Comparison of ENCODE assay signal across 15 cellular contexts in genomic region chr14:89826581-89826980, GRCh38.
DNase-seq lines count a peak whose midpoint lies in the region; ATAC-seq, FAIRE-seq and TF ChIP-seq lines count a peak whose summit lies in the region.
"Had no signal": no experiment of that assay in that cellular context is flagged by ENCODE, and none has a peak within 500 bp of the region (broad histone marks: within the 10 kb centered on the region; RNA-seq: fewer than 3 reads in every experiment).

No MANE protein-coding gene starts in this region.

- TF ChIP-seq POLR2A in GM12891 (IDR thresholded peaks at IDR 0.05; ENCODE audit: low read depth, low read length), result no peak

- peaks cover 10% of the 10 kb centered on the region for H3K36me3 Mint-ChIP-seq in osteocyte (ENCODE audit: unreplicated experiment)

- no peaks in the 10 kb centered on the region for H3K4me1 ChIP-seq in kidney (ENCODE audit: control insufficient read depth in 1 of 2, insufficient read depth in 1 of 2, low read depth in 1 of 2, low read length in 2 of 2)

- no peak for TF ChIP-seq CTCF in osteocyte (IDR thresholded peaks at IDR 0.05)
- TF ChIP-seq CTCF in kidney (IDR thresholded peaks at IDR 0.05; ENCODE audit: borderline replicate concordance, extremely low read depth, insufficient read depth), result no peak

- no peaks in the 10 kb centered on the region for H3K27me3 Mint-ChIP-seq in osteocyte (ENCODE audit: unreplicated experiment)

- no peak overlapping the region for H3K4me3 Mint-ChIP-seq in osteocyte (ENCODE audit: unreplicated experiment)

- peaks cover 11% of the 10 kb centered on the region for H3K9me3 Mint-ChIP-seq in osteocyte (ENCODE audit: unreplicated experiment)

- no peaks in the 10 kb centered on the region for H3K36me3 ChIP-seq in kidney (ENCODE audit: control insufficient read depth in 1 of 2, insufficient read depth in 2 of 2, low read length in 2 of 2)

- no peak for FAIRE-seq in kidney (lab: Jason Lieb, UNC)
- FAIRE-seq in GM12891 (lab: Jason Lieb, UNC), result no peak
- FAIRE-seq: H1 had no signal

- peaks cover 0 to 5% of the 10 kb centered on the region in 2 donors for H3K9me3 ChIP-seq in kidney (ENCODE audit: control insufficient read depth in 1 of 2, low read length in 2 of 2)

- H3K27ac ChIP-seq in kidney (ENCODE audit: low read depth in 2 of 2, low read length in 2 of 2), result no peak overlapping the region

- no peak overlapping the region for H3K4me3 ChIP-seq in kidney (ENCODE audit: low read length in 2 of 2)

- H3K4me1 Mint-ChIP-seq in osteocyte (ENCODE audit: unreplicated experiment), result peaks cover 25% of the 10 kb centered on the region

- no peak overlapping the region for H3K9ac ChIP-seq in kidney (ENCODE audit: low read length in 2 of 2)

- ATAC-seq in GM21423 (IDR thresholded peaks at IDR 0.05; ENCODE audit: unreplicated experiment), result no peak

- intact Hi-C loops in kidney (cut with DNase I), result no loop called here

- peak overlapping the region; percentile 59 for H3K27ac Mint-ChIP-seq in osteocyte (ENCODE audit: unreplicated experiment)

- peak; percentile 91 for DNase-seq in EL
- peak; percentile 12 for DNase-seq in NCI-H69 (lab: John Stamatoyannopoulos, UW)
- DNase-seq in astrocyte of the hippocampus (ENCODE audit: low read depth, low spot score), result peak; percentile 31
- DNase-seq in osteocyte (ENCODE audit: extremely low spot score, unreplicated experiment), result no peak
- no peak for DNase-seq in kidney
- no peak for DNase-seq in GM12891 (ENCODE audit: insufficient read length, low spot score)
- no peak for DNase-seq in NCI-H2196 (lab: John Stamatoyannopoulos, UW; ENCODE audit: unreplicated experiment)
- DNase-seq: Karpas-422, NCI-H1105 treated with DMSO at 0.1 percent for 48 hours, NCI-H1694 treated with DMSO at 0.1 percent for 48 hours, NCI-H446, NCI-H748 treated with DMSO at 0.1 percent for 48 hours, OCI-M1 had no signal

TF ChIP-seq in GM12891, 5 proteins besides CTCF, POLR2A, EP300 and RAD21:
- TF ChIP-seq POLR2AphosphoS5 (IDR thresholded peaks at IDR 0.05; ENCODE audit: low read depth, low read length), result no peak
- TF ChIP-seq POU2F2 (IDR thresholded peaks at IDR 0.05; ENCODE audit: low read depth, low read length), result no peak
- TF ChIP-seq SPI1 (IDR thresholded peaks at IDR 0.05; ENCODE audit: low read depth, low read length), result no peak
- no peak for TF ChIP-seq TAF1 (IDR thresholded peaks at IDR 0.05; ENCODE audit: low read depth, low read length)
- TF ChIP-seq PAX5 (IDR thresholded peaks at IDR 0.05; ENCODE audit: insufficient read depth, low read length, severe bottlenecking), result no peak

Comparison
In these comparisons a context has a peak if more than half of its experiments do, and no peak if none do; other contexts are left out.
1. DNase-seq: peak in EL (single experiment), NCI-H69 (single experiment) and astrocyte of the hippocampus (single experiment); none in osteocyte (single experiment), kidney (single experiment), GM12891 (single experiment) and NCI-H2196 (single experiment).